8 cellular contexts compared by ENCODE assay signal in the genomic region with DNA sequence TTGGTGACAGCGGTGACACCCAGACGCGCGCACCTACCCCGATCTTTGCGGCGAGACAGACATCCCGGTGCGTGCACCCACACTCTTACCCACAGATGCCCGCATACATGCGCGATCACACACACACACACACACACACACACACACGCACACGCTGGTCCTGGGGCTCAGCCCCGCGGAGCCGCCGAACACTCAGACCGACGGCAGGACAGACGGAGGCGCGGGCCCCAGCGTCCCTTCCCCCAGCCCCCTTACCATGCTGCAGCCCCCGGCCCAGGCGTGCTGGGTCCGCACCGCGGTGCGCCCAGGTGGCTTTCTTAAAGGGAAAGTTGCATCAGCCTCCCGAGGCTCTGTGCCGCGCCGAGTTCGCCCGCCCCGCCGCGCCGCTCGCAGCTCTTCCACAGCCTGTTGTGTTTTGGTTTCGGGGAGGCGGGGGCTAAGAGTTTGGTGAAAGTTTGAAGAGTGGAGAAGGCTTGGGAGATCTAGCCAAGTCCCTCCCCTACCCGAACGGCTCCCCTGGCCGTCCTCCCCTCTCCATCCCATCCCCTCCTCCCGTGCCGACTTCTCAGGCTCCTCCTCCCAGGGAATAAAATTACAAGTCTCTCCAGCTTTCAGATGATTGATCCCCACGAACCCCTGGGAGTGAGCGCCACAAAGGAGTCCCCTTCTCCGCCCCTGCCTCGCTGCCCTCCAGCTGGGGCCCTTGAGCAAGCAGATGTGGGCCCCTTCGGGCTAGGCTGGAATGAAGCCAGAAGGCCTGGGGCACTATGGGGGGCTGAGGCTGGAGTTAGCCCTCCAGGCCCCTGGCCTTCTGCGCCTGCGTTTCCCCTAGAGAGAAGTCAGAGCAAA. TPM values are rescaled to one million over a fixed set of nuclear protein-coding genes. Genes with fewer than 3 reads are reported as not detected.
DNase-seq lines count a peak whose midpoint lies in the region; ATAC-seq and TF ChIP-seq lines count a peak whose summit lies in the region.

SLC6A9 (minus strand) TSS at position 412 of the 849 bp plus-strand sequence. CDS start 7,185 bp downstream, outside the sequence.

- peak; percentile 15 for DNase-seq in CD1c-positive myeloid dendritic cell (ENCODE audit: extremely low spot score)
- peak; percentile 58 to 67 for DNase-seq in activated CD4-positive, alpha-beta T cell treated with anti-CD3 and anti-CD28 coated beads for 4 hours
- peak; percentile 81 for DNase-seq in coronary artery (ENCODE audit: low spot score)
- peak; percentile 70 for DNase-seq in lower lobe of right lung
- DNase-seq in stimulated activated CD8-positive, alpha-beta memory T cell treated with anti-CD3 and anti-CD28 coated beads, Interleukin-12 subunit alpha, Interleukin-12 subunit beta, amount 100 ng/mL, for 4 hours (ENCODE audit: low read depth), result peak; percentile 34
- DNase-seq in NCI-H128 (lab: John Stamatoyannopoulos, UW; ENCODE audit: unreplicated experiment), result no peak

- H3K36me3 ChIP-seq in KOPT-K1 (ENCODE audit: insufficient read depth, low read length) (no peaks in the 10 kb centered on the region), lower lobe of right lung (no peaks in the 10 kb centered on the region)

- H3K27me3 ChIP-seq in lower lobe of right lung (ENCODE audit: low read depth), result no peaks in the 10 kb centered on the region

- intact Hi-C loops in lower lobe of right lung (cut with DNase I), result no loop called here

- H3K27ac ChIP-seq in KOPT-K1 (ENCODE audit: low read depth, low read length, poor library complexity, severe bottlenecking), result peak within 1 kb of the TSS; percentile 48
- peak within 1 kb of the TSS; percentile 86 to 93 for H3K27ac ChIP-seq in coronary artery
- H3K27ac ChIP-seq in lower lobe of right lung, result peak within 1 kb of the TSS; percentile 81

- H3K4me3 ChIP-seq in coronary artery (peak within 1 kb of the TSS; percentile 86), lower lobe of right lung (peak within 1 kb of the TSS; percentile 96)

- ATAC-seq in lower lobe of right lung (peak; percentile 61 to 63), GM21526 (IDR thresholded peaks at IDR 0.05; ENCODE audit: low FRiP score, unreplicated experiment) (no peak)

- TF ChIP-seq CTCF in coronary artery (IDR thresholded peaks at IDR 0.05) (no peak), lower lobe of right lung (IDR thresholded peaks at IDR 0.05) (no peak)

- no peaks in the 10 kb centered on the region for H3K9me3 ChIP-seq in KOPT-K1 (ENCODE audit: insufficient read depth, low read length, poor library complexity, severe bottlenecking)
- H3K9me3 ChIP-seq in lower lobe of right lung, result no peaks in the 10 kb centered on the region

- peaks cover 36% of the 10 kb centered on the region for H3K4me1 ChIP-seq in lower lobe of right lung

RNA-seq across cellular contexts. Expression of gene SLC6A9, which starts in this region (rescaled TPM):
- total RNA-seq in lower lobe of right lung, result 24.2 TPM
